In genomic region chr10:93115661-93116383, GRCh38 we compare ENCODE assay signal across 8 cellular contexts. TPM values are rescaled to one million over a fixed set of nuclear protein-coding genes. Genes with fewer than 3 reads are reported as not detected.
DNase-seq lines count a peak whose midpoint lies in the region; ATAC-seq and TF ChIP-seq lines count a peak whose summit lies in the region.

No MANE protein-coding gene starts in this region.

- H3K4me1 Mint-ChIP-seq in activated CD8-positive, alpha-beta memory T cell treated with anti-CD3 and anti-CD28 coated beads, Interleukin-2, amount 10 ng/mL, durations not matched to agents 7 days and 5 days, result peaks cover 4% of the 10 kb centered on the region
- peaks cover 4% of the 10 kb centered on the region for H3K4me1 Mint-ChIP-seq in nephron

- peaks cover 22% of the 10 kb centered on the region for H3K27me3 Mint-ChIP-seq in activated CD8-positive, alpha-beta memory T cell treated with anti-CD3 and anti-CD28 coated beads, Interleukin-2, amount 10 ng/mL, durations not matched to agents 7 days and 5 days
- H3K27me3 Mint-ChIP-seq in nephron (ENCODE audit: low read depth), result peaks cover 7% of the 10 kb centered on the region

- CTCF ChIA-PET in activated CD8-positive, alpha-beta memory T cell treated with anti-CD3 and anti-CD28 coated beads, Interleukin-2, amount 10 ng/mL, durations not matched to agents 7 days and 5 days (lab: Charles Lee), result interaction anchor here (0.5 to 2.0 kb wide), 13 partner anchors 9 to 405 kb away, joined by 3 to 7 read pairs (median 5); no protein-coding TSS in a partner anchor

- H3K36me3 Mint-ChIP-seq in activated CD8-positive, alpha-beta memory T cell treated with anti-CD3 and anti-CD28 coated beads, Interleukin-2, amount 10 ng/mL, durations not matched to agents 7 days and 5 days, result no peaks in the 10 kb centered on the region
- no peaks in the 10 kb centered on the region for H3K36me3 Mint-ChIP-seq in nephron (ENCODE audit: low read depth)

- no peak overlapping the region for H3K27ac Mint-ChIP-seq in activated CD8-positive, alpha-beta memory T cell treated with anti-CD3 and anti-CD28 coated beads, Interleukin-2, amount 10 ng/mL, durations not matched to agents 7 days and 5 days
- H3K27ac Mint-ChIP-seq in nephron, result no peak overlapping the region

- H3K9me3 Mint-ChIP-seq in activated CD8-positive, alpha-beta memory T cell treated with anti-CD3 and anti-CD28 coated beads, Interleukin-2, amount 10 ng/mL, durations not matched to agents 7 days and 5 days (ENCODE audit: low read depth), result no peaks in the 10 kb centered on the region
- peaks cover 4% of the 10 kb centered on the region for H3K9me3 Mint-ChIP-seq in nephron

- H3K27ac ChIP-seq in substantia nigra (ENCODE audit: low read depth, low read length, poor library complexity, severe bottlenecking), result no peak overlapping the region

- TF ChIP-seq CTCF in nephron (IDR thresholded peaks at IDR 0.05; ENCODE audit: unreplicated experiment in 3 of 3), result peak in 2 of 3 experiments; percentile 10 to 20

- H3K4me3 Mint-ChIP-seq in activated CD8-positive, alpha-beta memory T cell treated with anti-CD3 and anti-CD28 coated beads, Interleukin-2, amount 10 ng/mL, durations not matched to agents 7 days and 5 days, result no peak overlapping the region
- no peak overlapping the region for H3K4me3 Mint-ChIP-seq in nephron

- DNase-seq in GDM1 (lab: John Stamatoyannopoulos, UW) (peak; percentile 63), NOMO-1 (lab: John Stamatoyannopoulos, UW; ENCODE audit: unreplicated experiment in 2 of 2) (peak; percentile 64 to 65), substantia nigra (lab: John Stamatoyannopoulos, UW) (peak in 37 of 49 donors; percentile 1 to 56 (median 17))
- peak; percentile 72 for DNase-seq in activated CD8-positive, alpha-beta memory T cell treated with anti-CD3 and anti-CD28 coated beads, Interleukin-2, amount 10 ng/mL, durations not matched to agents 7 days and 5 days

- ATAC-seq in HG02678 (IDR thresholded peaks at IDR 0.05; ENCODE audit: unreplicated experiment), result peak; percentile 60
- peak; percentile 58 for ATAC-seq in activated CD8-positive, alpha-beta memory T cell treated with anti-CD3 and anti-CD28 coated beads, Interleukin-2, amount 10 ng/mL, durations not matched to agents 7 days and 5 days
- ATAC-seq in esophagus mucosa, result peak; percentile 57
- no peak for ATAC-seq in HG03025 (IDR thresholded peaks at IDR 0.05; ENCODE audit: low FRiP score, unreplicated experiment)

RNA-seq across cellular contexts. Expression of gene CYP26A1, which starts 42.1 kb away (rescaled TPM):
- not detected for total RNA-seq in activated CD8-positive, alpha-beta memory T cell treated with anti-CD3 and anti-CD28 coated beads, Interleukin-2, amount 10 ng/mL, durations not matched to agents 7 days and 5 days
- total RNA-seq in esophagus mucosa, result not detected

RNA-seq across cellular contexts. Expression of gene CYP26C1, which starts 55.2 kb away (rescaled TPM):
- total RNA-seq in activated CD8-positive, alpha-beta memory T cell treated with anti-CD3 and anti-CD28 coated beads, Interleukin-2, amount 10 ng/mL, durations not matched to agents 7 days and 5 days, result under 1 TPM; 0.05 to 0.18 TPM
- not detected for total RNA-seq in esophagus mucosa

Comparison
In these comparisons a context has a peak if more than half of its experiments do, and no peak if none do; other contexts are left out.
1. DNase-seq: peak in every context shown above with its lines; median percentile 72 in activated CD8-positive, alpha-beta memory T cell treated with anti-CD3 and anti-CD28 coated beads, Interleukin-2, amount 10 ng/mL, durations not matched to agents 7 days and 5 days; 64 in NOMO-1; 63 in GDM1; 17 in substantia nigra.